8 cellular contexts compared by ENCODE assay signal in genomic region chr17:64385187-64386083, GRCh38. TPM values are rescaled to one million over a fixed set of nuclear protein-coding genes. Genes with fewer than 3 reads are reported as not detected.
DNase-seq lines count a peak whose midpoint lies in the region; ATAC-seq and TF ChIP-seq lines count a peak whose summit lies in the region.

No MANE protein-coding gene starts in this region.

- H3K4me3 Mint-ChIP-seq in activated T-cell treated with anti-CD3 and anti-CD28 coated beads, Interleukin-2, amount 50 U/mL, for 72 hours, result peak overlapping the region; percentile 63 to 77

- intact Hi-C loops in left ventricle myocardium superior (cut with micrococcal nuclease), result no loop called here

- no peak overlapping the region for H3K27ac ChIP-seq in AG04450 (ENCODE audit: low read depth, low read length)

- peak; percentile 89 to 91 for ATAC-seq in activated T-cell treated with anti-CD3 and anti-CD28 coated beads, Interleukin-2, amount 50 U/mL, for 72 hours (replicated peaks in 1 of 2)
- ATAC-seq in left ventricle myocardium superior, result peak; percentile 68
- no peak for ATAC-seq in HG03342 (IDR thresholded peaks at IDR 0.05; ENCODE audit: unreplicated experiment)
- no peak for ATAC-seq in GM18520 (IDR thresholded peaks at IDR 0.05; ENCODE audit: unreplicated experiment)

- H3K9me3 Mint-ChIP-seq in activated T-cell treated with anti-CD3 and anti-CD28 coated beads, Interleukin-2, amount 50 U/mL, for 72 hours, result no peaks in the 10 kb centered on the region

- POLR2A ChIA-PET in AG04450 (lab: Yijun Ruan, JAX), result no interaction called here

- DNase-seq in AG04450 (ENCODE audit: low read depth, low spot score) (peak; percentile 15), HS-27A (ENCODE audit: low read depth) (peak; percentile 56), left ventricle myocardium superior (peak; percentile 49), NCI-H510A (lab: John Stamatoyannopoulos, UW) (no peak)
- peak; percentile 67 to 81 for DNase-seq in activated T-cell treated with anti-CD3 and anti-CD28 coated beads, Interleukin-2, amount 50 U/mL, for 72 hours
- peak in 2 of 3 experiments; percentile 6 to 66 for DNase-seq in stimulated activated CD4-positive, alpha-beta T cell treated with anti-CD3 and anti-CD28 coated beads, TNF-alpha, amount 100 ng/mL, for 24 hours (ENCODE audit: low read depth in 3 of 3)

- CTCF ChIA-PET in AG04450 (lab: Charles Lee), result no interaction called here

- peaks cover 13% of the 10 kb centered on the region for H3K27me3 ChIP-seq in AG04450 (ENCODE audit: control insufficient read depth, insufficient read depth, low read length)

- no peak for TF ChIP-seq CTCF in AG04450 (IDR thresholded peaks at IDR 0.05; ENCODE audit: low read depth, low read length)

- no peak overlapping the region for H3K4me3 ChIP-seq in AG04450 (ENCODE audit: low read depth, low read length)

- peaks cover 0 to 2% of the 10 kb centered on the region in 2 donors for H3K36me3 Mint-ChIP-seq in activated T-cell treated with anti-CD3 and anti-CD28 coated beads, Interleukin-2, amount 50 U/mL, for 72 hours (ENCODE audit: insufficient read depth in 2 of 2)

- peak overlapping the region; percentile 3 for H3K27ac Mint-ChIP-seq in activated T-cell treated with anti-CD3 and anti-CD28 coated beads, Interleukin-2, amount 50 U/mL, for 72 hours

- no peaks in the 10 kb centered on the region for H3K9me3 ChIP-seq in AG04450 (ENCODE audit: control insufficient read depth, insufficient read depth, low read length)

- no peaks in the 10 kb centered on the region for H3K27me3 Mint-ChIP-seq in activated T-cell treated with anti-CD3 and anti-CD28 coated beads, Interleukin-2, amount 50 U/mL, for 72 hours (ENCODE audit: low read depth)

- H3K4me1 Mint-ChIP-seq in activated T-cell treated with anti-CD3 and anti-CD28 coated beads, Interleukin-2, amount 50 U/mL, for 72 hours (ENCODE audit: low read depth), result peaks cover 69% of the 10 kb centered on the region

RNA-seq across cellular contexts. Expression of gene PECAM1, which starts 5.2 kb away (rescaled TPM):
- 0.01 TPM in 1 of 2 replicates, not detected in the other for polyA plus RNA-seq in AG04450 (2011; rRNA removed)
- polyA minus RNA-seq in AG04450 (2011; rRNA and poly(A)+ RNA removed), result 0.60 TPM in 1 of 2 replicates, not detected in the other
- 10 to 100 TPM; 16.1 to 21.5 TPM for total RNA-seq in activated T-cell treated with anti-CD3 and anti-CD28 coated beads, Interleukin-2, amount 50 U/mL, for 72 hours
- 112 TPM for total RNA-seq in left ventricle myocardium superior

Comparison
In these comparisons a context has a peak if more than half of its experiments do, and no peak if none do; other contexts are left out.
1. ATAC-seq: peak in activated T-cell treated with anti-CD3 and anti-CD28 coated beads, Interleukin-2, amount 50 U/mL, for 72 hours (2 of 2) and left ventricle myocardium superior (single experiment); none in HG03342 (single experiment) and GM18520 (single experiment).